ENCODE assay signal across 29 cellular contexts in genomic region chr2:24439280-24439970, GRCh38.
"Had no signal": no experiment of that assay in that cellular context is flagged by ENCODE, and none has a peak within 500 bp of the region (broad histone marks: within the 10 kb centered on the region; RNA-seq: fewer than 3 reads in every experiment).

No MANE protein-coding gene starts in this region.

- H3K27ac ChIP-seq: ascending aorta, cardiac muscle cell, foreskin keratinocyte, left ventricle myocardium inferior, neutrophil, right lobe of liver, skin epidermis, upper lobe of right lung had no signal

- H3K9me3 ChIP-seq: ascending aorta, left ventricle myocardium inferior, neutrophil, right lobe of liver, upper lobe of right lung had no signal

- H3K36me3 ChIP-seq: ascending aorta, cardiac muscle cell, left ventricle myocardium inferior, neutrophil, right lobe of liver, upper lobe of right lung had no signal

- FAIRE-seq: endothelial cell of umbilical vein had no signal

- H3K4me3 Mint-ChIP-seq: activated CD4-positive, alpha-beta T cell treated with anti-CD3 and anti-CD28 coated beads for 36 hours; activated T-cell treated with anti-CD3 and anti-CD28 coated beads, Interleukin-2, amount 50 U/mL, for 72 hours; brain; natural killer cell; stimulated activated memory B cell treated with anti-CD40 and anti-IgM and Interleukin-4, amounts not matched to agents 10 μg/mL and 1 μg/mL and 100 μg/mL, for 72 hours; stimulated activated naive CD8-positive, alpha-beta T cell treated with anti-CD3 and anti-CD28 coated beads, Interleukin-15, amount 100 ng/mL, for 72 hours; T-helper 2 cell treated with Interferon-gamma antibody and Interleukin-4, amounts not matched to agents 5 μg/mL and 100 μg/mL, for 36 hours had no signal

- H3K4me1 Mint-ChIP-seq: activated CD4-positive, alpha-beta T cell treated with anti-CD3 and anti-CD28 coated beads for 36 hours; natural killer cell; stimulated activated memory B cell treated with anti-CD40 and anti-IgM and Interleukin-4, amounts not matched to agents 10 μg/mL and 1 μg/mL and 100 μg/mL, for 72 hours; stimulated activated naive CD8-positive, alpha-beta T cell treated with anti-CD3 and anti-CD28 coated beads, Interleukin-15, amount 100 ng/mL, for 72 hours had no signal

- H3K27me3 ChIP-seq: ascending aorta, cardiac muscle cell, foreskin keratinocyte, neutrophil, right lobe of liver, upper lobe of right lung had no signal

- ATAC-seq: activated CD4-positive, alpha-beta T cell treated with anti-CD3 and anti-CD28 coated beads for 36 hours; activated naive CD4-positive, alpha-beta T cell treated with anti-CD3 and anti-CD28 coated beads, Interleukin-2, amount 50 U/mL, for 72 hours; activated T-cell treated with anti-CD3 and anti-CD28 coated beads, Interleukin-2, amount 50 U/mL, for 72 hours; foreskin keratinocyte; natural killer cell; right lobe of liver; stimulated activated memory B cell treated with anti-CD40 and anti-IgM and Interleukin-4, amounts not matched to agents 10 μg/mL and 1 μg/mL and 100 μg/mL, for 72 hours; stimulated activated naive CD8-positive, alpha-beta T cell treated with anti-CD3 and anti-CD28 coated beads, Interleukin-15, amount 100 ng/mL, for 72 hours; upper lobe of right lung had no signal

- H3K4me3 ChIP-seq: ascending aorta, cardiac muscle cell, left ventricle myocardium inferior, lung, right lobe of liver, skin epidermis, upper lobe of right lung had no signal

- DNase-seq: activated CD4-positive, alpha-beta T cell treated with anti-CD3 and anti-CD28 coated beads for 36 hours; activated CD4-positive, CD25-positive, alpha-beta regulatory T cell; activated naive CD4-positive, alpha-beta T cell; activated T-cell treated with anti-CD3 and anti-CD28 coated beads for 4 hours; activated T-cell treated with anti-CD3 and anti-CD28 coated beads, Interleukin-2, amount 50 U/mL, for 72 hours; foreskin keratinocyte; islet precursor cell; left ventricle myocardium inferior; mesendoderm; natural killer cell; right lobe of liver; stimulated activated CD4-positive, alpha-beta T cell treated with anti-CD3 and anti-CD28 coated beads, Interleukin-1b, Interleukin-23, amount 100 ng/mL, for 48 hours; stimulated activated CD4-positive, alpha-beta T cell treated with anti-CD3 and anti-CD28 coated beads, Interleukin-4, amount 100 ng/mL, for 4 hours; stimulated activated CD8-positive, alpha-beta memory T cell treated with anti-CD3 and anti-CD28 coated beads, Interleukin-4, amount 100 ng/mL, for 48 hours; stimulated activated naive CD8-positive, alpha-beta T cell treated with anti-CD3 and anti-CD28 coated beads, Interleukin-15, amount 100 ng/mL, for 72 hours; substantia nigra; T-helper 1 cell; upper lobe of right lung had no signal

- H3K36me3 Mint-ChIP-seq: activated naive CD4-positive, alpha-beta T cell treated with anti-CD3 and anti-CD28 coated beads, Interleukin-2, amount 50 U/mL, for 72 hours; brain; natural killer cell; stimulated activated memory B cell treated with anti-CD40 and anti-IgM and Interleukin-4, amounts not matched to agents 10 μg/mL and 1 μg/mL and 100 μg/mL, for 72 hours had no signal

- H3K27me3 Mint-ChIP-seq: activated CD4-positive, alpha-beta T cell treated with anti-CD3 and anti-CD28 coated beads for 36 hours; brain; stimulated activated memory B cell treated with anti-CD40 and anti-IgM and Interleukin-4, amounts not matched to agents 10 μg/mL and 1 μg/mL and 100 μg/mL, for 72 hours; stimulated activated naive CD8-positive, alpha-beta T cell treated with anti-CD3 and anti-CD28 coated beads, Interleukin-15, amount 100 ng/mL, for 72 hours had no signal

- H3K9me3 Mint-ChIP-seq: activated naive CD4-positive, alpha-beta T cell treated with anti-CD3 and anti-CD28 coated beads, Interleukin-2, amount 50 U/mL, for 72 hours; activated T-cell treated with anti-CD3 and anti-CD28 coated beads, Interleukin-2, amount 50 U/mL, for 72 hours; natural killer cell; stimulated activated memory B cell treated with anti-CD40 and anti-IgM and Interleukin-4, amounts not matched to agents 10 μg/mL and 1 μg/mL and 100 μg/mL, for 72 hours; stimulated activated naive CD8-positive, alpha-beta T cell treated with anti-CD3 and anti-CD28 coated beads, Interleukin-15, amount 100 ng/mL, for 72 hours; T-helper 2 cell treated with Interferon-gamma antibody and Interleukin-4, amounts not matched to agents 5 μg/mL and 100 μg/mL, for 36 hours had no signal

- H3K4me1 ChIP-seq: foreskin keratinocyte, right lobe of liver had no signal

- H3K27ac Mint-ChIP-seq: activated CD4-positive, alpha-beta T cell treated with anti-CD3 and anti-CD28 coated beads for 36 hours; activated naive CD4-positive, alpha-beta T cell treated with anti-CD3 and anti-CD28 coated beads, Interleukin-2, amount 50 U/mL, for 72 hours; activated T-cell treated with anti-CD3 and anti-CD28 coated beads, Interleukin-2, amount 50 U/mL, for 72 hours; natural killer cell; progenitor cell of endocrine pancreas; stimulated activated memory B cell treated with anti-CD40 and anti-IgM and Interleukin-4, amounts not matched to agents 10 μg/mL and 1 μg/mL and 100 μg/mL, for 72 hours; T-helper 2 cell treated with Interferon-gamma antibody and Interleukin-4, amounts not matched to agents 5 μg/mL and 100 μg/mL, for 36 hours had no signal
